ENCODE assay signal across 23 cellular contexts in genomic region chr9:8241201-8241600, GRCh38.
A peak's percentile ranks its signal among the peaks of the same experiment; 100 is the strongest.
DNase-seq lines count a peak whose midpoint lies in the region; ATAC-seq lines count a peak whose summit lies in the region.
"Had no signal": no experiment of that assay in that cellular context is flagged by ENCODE, and none has a peak within 500 bp of the region (broad histone marks: within the 10 kb centered on the region; RNA-seq: fewer than 3 reads in every experiment).

No MANE protein-coding gene starts in this region.

- H4K91ac ChIP-seq in neuronal stem cell (ENCODE audit: low read depth, low read length, poor library complexity) = no peak overlapping the region

- H4K8ac ChIP-seq in neuronal stem cell (ENCODE audit: low read depth, low read length) = no peak overlapping the region

- H3K23ac ChIP-seq in neuronal stem cell (ENCODE audit: low read depth, low read length, poor library complexity) = no peak overlapping the region

- no peak overlapping the region for H2BK12ac ChIP-seq in neuronal stem cell (ENCODE audit: low read length)

- H2BK5ac ChIP-seq in neuronal stem cell (ENCODE audit: low read length) = no peak overlapping the region

- no peak overlapping the region for H2BK15ac ChIP-seq in neuronal stem cell (ENCODE audit: low read length)

- no CpG with 5 or more reads among the region's 5 CpGs for WGBS in neuronal stem cell (ENCODE audit: extremely low coverage in 2 of 2, insufficient read length in 2 of 2, insufficient replicate concordance in 1 of 2), 2 donors

- H3K9ac ChIP-seq in neuronal stem cell (ENCODE audit: low read depth, low read length, poor library complexity) = no peak overlapping the region

- H3K18ac ChIP-seq in neuronal stem cell (ENCODE audit: low read length) = no peak overlapping the region

- H3K27ac ChIP-seq in neuronal stem cell (replicated peaks; ENCODE audit: low read length) = no peak overlapping the region
- H3K27ac ChIP-seq: PC-9, SJSA1 had no signal

- H2BK120ac ChIP-seq in neuronal stem cell (ENCODE audit: low read depth, low read length) = no peak overlapping the region

- H3K9me3 ChIP-seq in neuronal stem cell (replicated peaks in 1 of 2; ENCODE audit: control insufficient read depth in 2 of 2, insufficient read depth in 1 of 2, low read depth in 1 of 2, low read length in 2 of 2) = no peaks in the 10 kb centered on the region
- H3K9me3 ChIP-seq: MG63, SJSA1 had no signal

- H2AK5ac ChIP-seq in neuronal stem cell (ENCODE audit: low read depth, low read length) = no peak overlapping the region

- H3K27me3 ChIP-seq in neuronal stem cell (ENCODE audit: control insufficient read depth in 3 of 3, insufficient read depth in 3 of 3, low read depth in 1 of 3, low read length in 3 of 3) = no peaks in the 10 kb centered on the region
- H3K27me3 ChIP-seq: MG63, SJSA1 had no signal

- no peak overlapping the region for H3K14ac ChIP-seq in neuronal stem cell (ENCODE audit: low read length)

- no peaks in the 10 kb centered on the region for H3K79me1 ChIP-seq in neuronal stem cell (ENCODE audit: low read depth, low read length)

- H3K4me3 ChIP-seq in neuronal stem cell (ENCODE audit: low read length in 2 of 2) = no peak overlapping the region
- H3K4me3 ChIP-seq: MG63, PC-9, SJSA1 had no signal

- ATAC-seq in esophagus mucosa (peak; percentile 76), HG03139 (IDR thresholded peaks at IDR 0.05; ENCODE audit: unreplicated experiment) (no peak)
- ATAC-seq: Right ventricle myocardium inferior had no signal

- H3K4me2 ChIP-seq in neuronal stem cell (ENCODE audit: insufficient read depth, low read length, poor library complexity, severe bottlenecking) = no peak overlapping the region
- H3K4me2 ChIP-seq: PC-9 had no signal

- H3K4ac ChIP-seq in neuronal stem cell (ENCODE audit: low read length) = no peak overlapping the region

- H3K36me3 ChIP-seq in neuronal stem cell (replicated peaks in 1 of 2; ENCODE audit: control insufficient read depth in 2 of 2, insufficient read depth in 2 of 2, low read length in 2 of 2) = no peaks in the 10 kb centered on the region
- H3K36me3 ChIP-seq: MG63, SJSA1 had no signal

- H3K4me1 ChIP-seq in neuronal stem cell (ENCODE audit: control insufficient read depth in 2 of 2, insufficient read depth in 1 of 2, low read depth in 1 of 2, low read length in 2 of 2) = peaks cover 0 to 4% of the 10 kb centered on the region in 2 donors
- H3K4me1 ChIP-seq: SJSA1 had no signal

- H2AFZ ChIP-seq in neuronal stem cell (ENCODE audit: low read length) = peak overlapping the region; percentile 8
- H2AFZ ChIP-seq: PC-9 had no signal

- DNase-seq in NCI-H82 (lab: John Stamatoyannopoulos, UW) (peak; percentile 25), NCI-H82 treated with DMSO at 0.1 percent for 48 hours (lab: John Stamatoyannopoulos, UW; ENCODE audit: unreplicated experiment) (no peak), neuronal stem cell (ENCODE audit: low spot score) (no peak), 8988T (no peak), NCI-H446 treated with DMSO at 0.1 percent for 48 hours (lab: John Stamatoyannopoulos, UW) (no peak)
- DNase-seq: Calu3; DMS79 treated with DMSO at 0.1 percent for 48 hours; GF-D8; H7; KBM-7; MG63; NCI-H1092; NCI-H1417 treated with DMSO at 0.1 percent for 48 hours; NCI-H1694 treated with DMSO at 0.1 percent for 48 hours; NCI-H2081; NCI-H226; NCI-H510A treated with DMSO at 0.1 percent for 48 hours; NK-92 treated with Interleukin-12 subunit alpha and Interleukin-12 subunit beta, amount 100 ng/mL, for 24 hours; PC-9 had no signal
